Comparison of ENCODE assay signal across 24 cellular contexts in the genomic region with DNA sequence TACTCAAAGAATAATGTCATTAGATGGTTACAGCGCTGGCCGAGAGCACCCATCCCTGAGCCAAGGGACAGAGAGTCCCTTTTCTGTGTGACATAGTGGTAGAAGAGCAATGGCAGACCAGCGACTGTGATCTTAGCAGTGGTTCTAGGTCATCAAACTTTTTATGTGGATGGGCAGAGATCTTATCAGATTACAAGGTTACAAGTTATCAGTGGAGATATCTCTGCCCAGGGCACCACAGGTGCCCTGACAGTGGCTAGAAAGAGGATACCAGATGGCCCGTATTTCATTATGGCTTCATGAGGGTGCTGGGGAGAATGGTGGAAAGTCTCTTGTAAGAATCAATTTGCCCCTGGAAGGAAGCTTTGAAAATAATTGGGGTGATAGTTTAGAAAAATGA.
A peak's percentile ranks its signal among the peaks of the same experiment; 100 is the strongest.
DNase-seq lines count a peak whose midpoint lies in the region; ATAC-seq, FAIRE-seq and TF ChIP-seq lines count a peak whose summit lies in the region.
"Had no signal": no experiment of that assay in that cellular context is flagged by ENCODE, and none has a peak within 500 bp of the region (broad histone marks: within the 10 kb centered on the region; RNA-seq: fewer than 3 reads in every experiment).

No MANE protein-coding gene starts in this region.

- H3K9me3 ChIP-seq in SK-N-SH = no peaks in the 10 kb centered on the region
- H3K9me3 ChIP-seq in DND-41 (ENCODE audit: insufficient read depth, low read length, severe bottlenecking) = no peaks in the 10 kb centered on the region
- no peaks in the 10 kb centered on the region for H3K9me3 ChIP-seq in pancreas
- H3K9me3 ChIP-seq: BE2C, BLaER1 had no signal

- no peak for TF ChIP-seq RAD21 in SK-N-SH (IDR thresholded peaks at IDR 0.05; ENCODE audit: low read length)

- DNase-seq in SK-N-SH (no peak), DND-41 (no peak), GM23338 (ENCODE audit: low spot score) (no peak), islet precursor cell (no peak), pancreas (no peak)
- DNase-seq: 8988T; ACHN; BE2C; C1 segment of cervical spinal cord; CD4-positive, alpha-beta memory T cell; CD4-positive, CD25-positive, alpha-beta regulatory T cell; CD8-positive, alpha-beta memory T cell; COR-L47; DMS153; DMS53; DMS79; GF-D8 had no signal

- H3K4me1 ChIP-seq in SK-N-SH (ENCODE audit: control insufficient read depth in 1 of 2, insufficient read depth in 2 of 2, low read depth in 1 of 2, low read length in 1 of 2) = peaks cover 0 to 6% of the 10 kb centered on the region in 2 experiments; a peak in 1 of 4 replicates
- no peaks in the 10 kb centered on the region for H3K4me1 ChIP-seq in DND-41 (ENCODE audit: insufficient read depth, low read length)
- no peaks in the 10 kb centered on the region; the same call in 1 of the 2 replicates for H3K4me1 ChIP-seq in GM23338 (ENCODE audit: insufficient read depth)
- H3K4me1 ChIP-seq in pancreas = no peaks in the 10 kb centered on the region
- H3K4me1 ChIP-seq: BE2C, BLaER1 had no signal

- CTCF ChIA-PET in SK-N-SH (lab: Yijun Ruan, JAX) = interaction anchor here (0.7 to 7.0 kb wide), 10 partner anchors 7 to 250 kb away, joined by 3 to 45 read pairs (median 8); no protein-coding TSS in a partner anchor

- H3K27ac ChIP-seq in SK-N-SH (ENCODE audit: low read depth in 2 of 2, low read length in 1 of 2) (no peak overlapping the region), DND-41 (ENCODE audit: low read length) (no peak overlapping the region), GM23338 (ENCODE audit: low read depth) (no peak overlapping the region), pancreas (no peak overlapping the region)
- H3K27ac ChIP-seq: BLaER1 had no signal

- no peak overlapping the region for H3K4me2 ChIP-seq in SK-N-SH
- no peak overlapping the region for H3K4me2 ChIP-seq in DND-41 (ENCODE audit: insufficient read depth, low read length)
- no peak overlapping the region for H3K4me2 ChIP-seq in GM23338
- H3K4me2 ChIP-seq: BLaER1 had no signal

- TF ChIP-seq CTCF in SK-N-SH (IDR thresholded peaks at IDR 0.05) = no peak
- TF ChIP-seq CTCF in DND-41 (IDR thresholded peaks at IDR 0.05; ENCODE audit: borderline replicate concordance, extremely low read depth, low read length, poor library complexity, severe bottlenecking) = no peak
- TF ChIP-seq CTCF in GM23338 (conservative IDR thresholded peaks at IDR 0.05; ENCODE audit: low read depth in 2 of 2) = no peak
- TF ChIP-seq CTCF in pancreas (IDR thresholded peaks at IDR 0.05) = no peak

- WGBS in SK-N-SH (ENCODE audit: low lambda C conversion rate) = 62% methylated on average over 4 of the region's 4 CpGs
- WGBS in pancreas, 2 donors = 76 to 80% methylated on average over 4 of the region's 4 CpGs

- H3F3A ChIP-seq in SK-N-SH (replicated peaks; ENCODE audit: insufficient read depth) (no peaks in the 10 kb centered on the region), GM23338 (replicated peaks; ENCODE audit: low read depth) (no peaks in the 10 kb centered on the region)

- no peak overlapping the region for H3K4me3 Mint-ChIP-seq in GM23338
- H3K4me3 Mint-ChIP-seq: CD4-positive, alpha-beta memory T cell; CD4-positive, CD25-positive, alpha-beta regulatory T cell; CD8-positive, alpha-beta memory T cell had no signal

- H3K9me3 Mint-ChIP-seq in GM23338 = peaks cover 21% of the 10 kb centered on the region
- H3K9me3 Mint-ChIP-seq: CD4-positive, CD25-positive, alpha-beta regulatory T cell; CD8-positive, alpha-beta memory T cell had no signal

- no peaks in the 10 kb centered on the region for H3K36me3 ChIP-seq in SK-N-SH (replicated peaks in 1 of 2; ENCODE audit: control insufficient read depth in 1 of 2, insufficient read depth in 2 of 2, low read length in 1 of 2)
- no peaks in the 10 kb centered on the region for H3K36me3 ChIP-seq in DND-41 (ENCODE audit: insufficient read depth, low read length)
- 0 out of 2 replicates have a peak, but pooled peaks cover 3% of the 10 kb centered on the region for H3K36me3 ChIP-seq in GM23338 (ENCODE audit: insufficient read depth)
- no peaks in the 10 kb centered on the region for H3K36me3 ChIP-seq in pancreas
- H3K36me3 ChIP-seq: BE2C, BLaER1 had no signal

- intact Hi-C loops in pancreas (cut with DNase I) = loop anchor here in 1 of 3 donors (10.0 kb wide), 1 partner anchor 248 kb away; no protein-coding TSS in a partner anchor

- no peaks in the 10 kb centered on the region for H4K20me1 ChIP-seq in SK-N-SH (ENCODE audit: insufficient read depth)
- H4K20me1 ChIP-seq in DND-41 (ENCODE audit: insufficient read depth, low read length) = no peaks in the 10 kb centered on the region
- H4K20me1 ChIP-seq in GM23338 (replicated peaks; ENCODE audit: insufficient read depth) = no peaks in the 10 kb centered on the region
- H4K20me1 ChIP-seq: BLaER1 had no signal

- peaks cover 14% of the 10 kb centered on the region for H3K36me3 Mint-ChIP-seq in GM23338 (ENCODE audit: low read depth)
- H3K36me3 Mint-ChIP-seq: CD14-positive monocyte; CD4-positive, alpha-beta memory T cell; CD4-positive, CD25-positive, alpha-beta regulatory T cell had no signal

- ATAC-seq in SK-N-SH treated with all-trans-retinoic acid at 6 μM for 48 hours = no peak
- peak; percentile 35; the same call in 1 of the 3 replicates for ATAC-seq in DND-41 (ENCODE audit: insufficient read depth, low read depth)
- no peak for ATAC-seq in GM23338
- no peak for ATAC-seq in pancreas

- TF ChIP-seq EP300 in SK-N-SH (IDR thresholded peaks at IDR 0.05; ENCODE audit: borderline replicate concordance in 1 of 2, low read depth in 1 of 2, low read length in 1 of 2) = peak in 1 of 2 experiments; percentile 43; a peak in 1 of 4 replicates

- H3K4me3 ChIP-seq in SK-N-SH (ENCODE audit: low read depth in 2 of 2, low read length in 1 of 2) (no peak overlapping the region), DND-41 (ENCODE audit: low read depth in 1 of 2, low read length in 2 of 2) (no peak overlapping the region), GM23338 (no peak overlapping the region), pancreas (no peak overlapping the region)
- H3K4me3 ChIP-seq: BLaER1 had no signal

- H3K27me3 Mint-ChIP-seq in GM23338 (ENCODE audit: insufficient read depth, low read depth, poor library complexity) = peaks cover 6% of the 10 kb centered on the region

- no peak for FAIRE-seq in pancreas (lab: Jason Lieb, UNC)
- FAIRE-seq: A204.1, G401.6, GM12891, GM19239 had no signal

- H3K79me2 ChIP-seq in SK-N-SH (ENCODE audit: insufficient read depth) = no peaks in the 10 kb centered on the region
- no peaks in the 10 kb centered on the region for H3K79me2 ChIP-seq in DND-41 (ENCODE audit: insufficient read depth, low read length)
- no peaks in the 10 kb centered on the region for H3K79me2 ChIP-seq in GM23338 (replicated peaks; ENCODE audit: insufficient read depth)

- H3K9me2 ChIP-seq in SK-N-SH (no peaks in the 10 kb centered on the region), GM23338 (ENCODE audit: insufficient read depth) (no peaks in the 10 kb centered on the region)

- H2AFZ ChIP-seq in SK-N-SH (ENCODE audit: low read depth) (no peak overlapping the region), DND-41 (ENCODE audit: low read depth, low read length) (no peak overlapping the region), GM23338 (peak overlapping the region; percentile 60; the same call in 1 of the 2 replicates)

- H3K27me3 ChIP-seq in SK-N-SH (ENCODE audit: insufficient read depth) (no peaks in the 10 kb centered on the region), DND-41 (ENCODE audit: insufficient read depth, low read length, poor library complexity) (no peaks in the 10 kb centered on the region), GM23338 (ENCODE audit: insufficient read depth) (no peaks in the 10 kb centered on the region), pancreas (no peaks in the 10 kb centered on the region)
- H3K27me3 ChIP-seq: BE2C, BLaER1 had no signal

- POLR2A ChIA-PET in SK-N-SH (lab: Yijun Ruan, JAX) = interaction anchor here (1.1 kb wide), 1 partner anchor 63 kb away, joined by 3 read pairs; a partner anchor contains a TSS

- H3K9ac ChIP-seq in SK-N-SH (no peak overlapping the region), DND-41 (ENCODE audit: low read depth, low read length) (no peak overlapping the region)
- H3K9ac ChIP-seq: BLaER1 had no signal

- H3K4me1 Mint-ChIP-seq in GM23338 = peaks cover 11% of the 10 kb centered on the region; the same call in 2 of the 3 replicates
- H3K4me1 Mint-ChIP-seq: CD14-positive monocyte; CD4-positive, alpha-beta memory T cell; CD4-positive, CD25-positive, alpha-beta regulatory T cell had no signal

- H3K27ac Mint-ChIP-seq in GM23338 = no peak overlapping the region
- H3K27ac Mint-ChIP-seq: CD14-positive monocyte had no signal

TF ChIP-seq in SK-N-SH, 30 proteins besides CTCF, POLR2A, EP300 and RAD21:
- no peak for TF ChIP-seq SIN3A (IDR thresholded peaks at IDR 0.05; ENCODE audit: borderline replicate concordance, low read depth, low read length)
- TF ChIP-seq GATA2 (CRISPR knock-in tag; IDR thresholded peaks at IDR 0.05) = peak; percentile 28

TF ChIP-seq in SK-N-SH treated with all-trans-retinoic acid at 6 μM for 48 hours, 23 proteins besides CTCF, POLR2A, EP300 and RAD21:
- TF ChIP-seq CSDC2 (CRISPR knock-in tag; IDR thresholded peaks at IDR 0.05) = no peak
- TF ChIP-seq ZNF70 (CRISPR knock-in tag; IDR thresholded peaks at IDR 0.05) = no peak
- no peak for TF ChIP-seq ZNF8 (CRISPR knock-in tag; IDR thresholded peaks at IDR 0.05)
- no peak for TF ChIP-seq TCF4 (CRISPR knock-in tag; IDR thresholded peaks at IDR 0.05; ENCODE audit: borderline replicate concordance)
- no peak for TF ChIP-seq TOX (CRISPR knock-in tag; IDR thresholded peaks at IDR 0.05; ENCODE audit: borderline replicate concordance)
- TF ChIP-seq OSR1 (CRISPR knock-in tag; IDR thresholded peaks at IDR 0.05) = no peak
- no peak for TF ChIP-seq ESRRG (CRISPR knock-in tag; IDR thresholded peaks at IDR 0.05)

TF ChIP-seq in GM23338, 12 proteins besides CTCF, POLR2A, EP300 and RAD21 (continues in another document):
- no peak for TF ChIP-seq NANOG (IDR thresholded peaks at IDR 0.05; ENCODE audit: borderline replicate concordance)
- no peak for TF ChIP-seq EZH2 (IDR thresholded peaks at IDR 0.05; ENCODE audit: low read depth, unreplicated experiment)
